1 cellular context compared by ENCODE assay signal in the genomic region with DNA sequence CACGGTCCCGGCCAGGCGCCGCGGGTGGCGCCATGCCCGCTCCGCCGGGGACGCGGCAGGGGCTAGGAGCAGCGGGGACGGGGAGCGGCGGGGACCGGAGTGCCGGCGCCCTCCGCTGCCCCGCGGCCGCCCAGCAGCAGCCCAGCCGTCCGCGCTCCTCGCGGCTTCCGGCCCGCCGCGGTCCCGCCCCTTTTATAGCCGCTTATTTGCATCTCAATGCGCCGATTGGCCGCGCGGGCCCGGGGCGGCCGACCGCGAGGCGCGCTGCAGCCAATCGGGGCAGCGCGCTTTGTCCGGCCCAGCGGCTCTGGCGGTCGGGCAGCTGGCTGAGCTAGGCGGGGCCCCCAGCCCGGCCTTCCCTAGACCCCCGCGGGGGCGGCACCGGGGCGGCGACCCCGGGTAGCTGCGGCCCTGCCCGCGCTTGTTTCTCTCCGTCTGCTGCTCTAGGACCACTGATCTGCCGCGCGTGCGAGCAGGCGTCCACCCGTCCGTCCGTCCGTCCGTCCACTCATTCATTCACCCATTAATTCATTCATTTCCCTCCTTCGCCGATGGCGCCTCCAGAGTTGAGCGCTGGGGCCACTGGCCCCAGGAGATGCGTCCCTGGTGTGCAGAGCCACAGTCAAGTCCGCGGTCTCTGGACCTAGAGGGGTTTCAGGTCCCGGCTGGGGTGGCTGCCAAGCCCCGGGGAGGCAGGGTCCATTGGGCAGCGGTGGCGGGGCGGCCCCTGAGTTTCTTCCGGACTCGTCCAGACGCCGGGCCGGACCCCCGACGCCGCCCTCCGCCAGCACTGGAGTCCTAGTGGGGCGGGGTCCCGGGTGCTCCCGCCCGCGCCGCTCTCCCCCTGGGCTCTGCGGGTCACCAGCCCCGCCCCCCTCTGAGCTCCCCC.
TF ChIP-seq lines count a peak whose summit lies in the region.

Gene HES6 (minus strand): TSS at position 167 of the 889 bp plus-strand sequence. CDS start 133 bp downstream, at position 34.

TF ChIP-seq in HepG2, 621 proteins besides CTCF, POLR2A, EP300 and RAD21 (continued from another document and continues in another):
- no peak; the same call in 1 of the 2 replicates for TF ChIP-seq ZNF143 (CRISPR knock-in tag; IDR thresholded peaks at IDR 0.05)
- TF ChIP-seq HINFP (CRISPR knock-in tag; IDR thresholded peaks at IDR 0.05; ENCODE audit: low read depth), result peak; percentile 41
- no peak for TF ChIP-seq CBX5 (CRISPR knock-in tag; IDR thresholded peaks at IDR 0.05; ENCODE audit: borderline replicate concordance)
- no peak for TF ChIP-seq DNMT3B (CRISPR knock-in tag; conservative IDR thresholded peaks at IDR 0.05)
- no peak for TF ChIP-seq EED (CRISPR knock-in tag; IDR thresholded peaks at IDR 0.05)
- no peak for TF ChIP-seq TRIM24 (CRISPR knock-in tag; IDR thresholded peaks at IDR 0.05)
- no peak; the same call in 1 of the 2 replicates for TF ChIP-seq SIX4 (CRISPR knock-in tag; IDR thresholded peaks at IDR 0.05)
- TF ChIP-seq LBX2 (CRISPR knock-in tag; IDR thresholded peaks at IDR 0.05; ENCODE audit: borderline replicate concordance), result no peak
- no peak for TF ChIP-seq KDM5A (IDR thresholded peaks at IDR 0.05; ENCODE audit: borderline replicate concordance, low read length)
- TF ChIP-seq ZEB1 (IDR thresholded peaks at IDR 0.05; ENCODE audit: insufficient replicate concordance, low read depth), result no peak
- TF ChIP-seq, protein P1, sequence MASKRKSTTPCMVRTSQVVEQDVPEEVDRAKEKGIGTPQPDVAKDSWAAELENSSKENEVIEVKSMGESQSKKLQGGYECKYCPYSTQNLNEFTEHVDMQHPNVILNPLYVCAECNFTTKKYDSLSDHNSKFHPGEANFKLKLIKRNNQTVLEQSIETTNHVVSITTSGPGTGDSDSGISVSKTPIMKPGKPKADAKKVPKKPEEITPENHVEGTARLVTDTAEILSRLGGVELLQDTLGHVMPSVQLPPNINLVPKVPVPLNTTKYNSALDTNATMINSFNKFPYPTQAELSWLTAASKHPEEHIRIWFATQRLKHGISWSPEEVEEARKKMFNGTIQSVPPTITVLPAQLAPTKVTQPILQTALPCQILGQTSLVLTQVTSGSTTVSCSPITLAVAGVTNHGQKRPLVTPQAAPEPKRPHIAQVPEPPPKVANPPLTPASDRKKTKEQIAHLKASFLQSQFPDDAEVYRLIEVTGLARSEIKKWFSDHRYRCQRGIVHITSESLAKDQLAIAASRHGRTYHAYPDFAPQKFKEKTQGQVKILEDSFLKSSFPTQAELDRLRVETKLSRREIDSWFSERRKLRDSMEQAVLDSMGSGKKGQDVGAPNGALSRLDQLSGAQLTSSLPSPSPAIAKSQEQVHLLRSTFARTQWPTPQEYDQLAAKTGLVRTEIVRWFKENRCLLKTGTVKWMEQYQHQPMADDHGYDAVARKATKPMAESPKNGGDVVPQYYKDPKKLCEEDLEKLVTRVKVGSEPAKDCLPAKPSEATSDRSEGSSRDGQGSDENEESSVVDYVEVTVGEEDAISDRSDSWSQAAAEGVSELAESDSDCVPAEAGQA (IDR thresholded peaks at IDR 0.05; ENCODE audit: low read depth), result no peak
- TF ChIP-seq, protein P1 (CRISPR knock-in tag; IDR thresholded peaks at IDR 0.05; ENCODE audit: borderline replicate concordance), result peak; percentile 70; the same call in 1 of the 2 replicates
- no peak; the same call in 1 of the 2 replicates for TF ChIP-seq ZBTB20 (CRISPR knock-in tag; IDR thresholded peaks at IDR 0.05; ENCODE audit: borderline replicate concordance, low read depth)
- no peak for TF ChIP-seq GTF3A (CRISPR knock-in tag; conservative IDR thresholded peaks at IDR 0.05)
- TF ChIP-seq ESRRA (CRISPR knock-in tag; IDR thresholded peaks at IDR 0.05; ENCODE audit: low read depth), result 0 out of 2 replicates have a peak, but pooled peaks have one; percentile 8
- no peak for TF ChIP-seq TCF7 (IDR thresholded peaks at IDR 0.05; ENCODE audit: low read depth)
- TF ChIP-seq CBX2 (IDR thresholded peaks at IDR 0.05; ENCODE audit: low read depth, low read length), result no peak
- TF ChIP-seq CBX2 (CRISPR knock-in tag; IDR thresholded peaks at IDR 0.05; ENCODE audit: low read depth), result no peak
- no peak for TF ChIP-seq ATM (IDR thresholded peaks at IDR 0.05; ENCODE audit: borderline replicate concordance)
- TF ChIP-seq ZNF12 (CRISPR knock-in tag; IDR thresholded peaks at IDR 0.05), result 0 out of 2 replicates have a peak, but pooled peaks have one; percentile 34
- no peak for TF ChIP-seq AKAP8 (CRISPR knock-in tag; IDR thresholded peaks at IDR 0.05)
- TF ChIP-seq, protein P2, sequence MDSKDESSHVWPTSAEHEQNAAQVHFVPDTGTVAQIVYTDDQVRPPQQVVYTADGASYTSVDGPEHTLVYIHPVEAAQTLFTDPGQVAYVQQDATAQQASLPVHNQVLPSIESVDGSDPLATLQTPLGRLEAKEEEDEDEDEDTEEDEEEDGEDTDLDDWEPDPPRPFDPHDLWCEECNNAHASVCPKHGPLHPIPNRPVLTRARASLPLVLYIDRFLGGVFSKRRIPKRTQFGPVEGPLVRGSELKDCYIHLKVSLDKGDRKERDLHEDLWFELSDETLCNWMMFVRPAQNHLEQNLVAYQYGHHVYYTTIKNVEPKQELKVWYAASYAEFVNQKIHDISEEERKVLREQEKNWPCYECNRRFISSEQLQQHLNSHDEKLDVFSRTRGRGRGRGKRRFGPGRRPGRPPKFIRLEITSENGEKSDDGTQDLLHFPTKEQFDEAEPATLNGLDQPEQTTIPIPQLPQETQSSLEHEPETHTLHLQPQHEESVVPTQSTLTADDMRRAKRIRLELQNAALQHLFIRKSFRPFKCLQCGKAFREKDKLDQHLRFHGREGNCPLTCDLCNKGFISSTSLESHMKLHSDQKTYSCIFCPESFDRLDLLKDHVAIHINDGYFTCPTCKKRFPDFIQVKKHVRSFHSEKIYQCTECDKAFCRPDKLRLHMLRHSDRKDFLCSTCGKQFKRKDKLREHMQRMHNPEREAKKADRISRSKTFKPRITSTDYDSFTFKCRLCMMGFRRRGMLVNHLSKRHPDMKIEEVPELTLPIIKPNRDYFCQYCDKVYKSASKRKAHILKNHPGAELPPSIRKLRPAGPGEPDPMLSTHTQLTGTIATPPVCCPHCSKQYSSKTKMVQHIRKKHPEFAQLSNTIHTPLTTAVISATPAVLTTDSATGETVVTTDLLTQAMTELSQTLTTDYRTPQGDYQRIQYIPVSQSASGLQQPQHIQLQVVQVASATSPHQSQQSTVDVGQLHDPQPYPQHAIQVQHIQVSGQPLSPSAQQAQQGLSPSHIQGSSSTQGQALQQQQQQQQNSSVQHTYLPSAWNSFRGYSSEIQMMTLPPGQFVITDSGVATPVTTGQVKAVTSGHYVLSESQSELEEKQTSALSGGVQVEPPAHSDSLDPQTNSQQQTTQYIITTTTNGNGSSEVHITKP (CRISPR knock-in tag; IDR thresholded peaks at IDR 0.05; ENCODE audit: low read depth), result no peak
- no peak for TF ChIP-seq TOE1 (CRISPR knock-in tag; IDR thresholded peaks at IDR 0.05)
- TF ChIP-seq, protein P3, sequence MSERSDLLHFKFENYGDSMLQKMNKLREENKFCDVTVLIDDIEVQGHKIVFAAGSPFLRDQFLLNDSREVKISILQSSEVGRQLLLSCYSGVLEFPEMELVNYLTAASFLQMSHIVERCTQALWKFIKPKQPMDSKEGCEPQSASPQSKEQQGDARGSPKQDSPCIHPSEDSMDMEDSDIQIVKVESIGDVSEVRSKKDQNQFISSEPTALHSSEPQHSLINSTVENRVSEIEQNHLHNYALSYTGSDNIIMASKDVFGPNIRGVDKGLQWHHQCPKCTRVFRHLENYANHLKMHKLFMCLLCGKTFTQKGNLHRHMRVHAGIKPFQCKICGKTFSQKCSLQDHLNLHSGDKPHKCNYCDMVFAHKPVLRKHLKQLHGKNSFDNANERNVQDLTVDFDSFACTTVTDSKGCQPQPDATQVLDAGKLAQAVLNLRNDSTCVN (CRISPR knock-in tag; IDR thresholded peaks at IDR 0.05; ENCODE audit: borderline replicate concordance), result no peak
- TF ChIP-seq, protein P4, sequence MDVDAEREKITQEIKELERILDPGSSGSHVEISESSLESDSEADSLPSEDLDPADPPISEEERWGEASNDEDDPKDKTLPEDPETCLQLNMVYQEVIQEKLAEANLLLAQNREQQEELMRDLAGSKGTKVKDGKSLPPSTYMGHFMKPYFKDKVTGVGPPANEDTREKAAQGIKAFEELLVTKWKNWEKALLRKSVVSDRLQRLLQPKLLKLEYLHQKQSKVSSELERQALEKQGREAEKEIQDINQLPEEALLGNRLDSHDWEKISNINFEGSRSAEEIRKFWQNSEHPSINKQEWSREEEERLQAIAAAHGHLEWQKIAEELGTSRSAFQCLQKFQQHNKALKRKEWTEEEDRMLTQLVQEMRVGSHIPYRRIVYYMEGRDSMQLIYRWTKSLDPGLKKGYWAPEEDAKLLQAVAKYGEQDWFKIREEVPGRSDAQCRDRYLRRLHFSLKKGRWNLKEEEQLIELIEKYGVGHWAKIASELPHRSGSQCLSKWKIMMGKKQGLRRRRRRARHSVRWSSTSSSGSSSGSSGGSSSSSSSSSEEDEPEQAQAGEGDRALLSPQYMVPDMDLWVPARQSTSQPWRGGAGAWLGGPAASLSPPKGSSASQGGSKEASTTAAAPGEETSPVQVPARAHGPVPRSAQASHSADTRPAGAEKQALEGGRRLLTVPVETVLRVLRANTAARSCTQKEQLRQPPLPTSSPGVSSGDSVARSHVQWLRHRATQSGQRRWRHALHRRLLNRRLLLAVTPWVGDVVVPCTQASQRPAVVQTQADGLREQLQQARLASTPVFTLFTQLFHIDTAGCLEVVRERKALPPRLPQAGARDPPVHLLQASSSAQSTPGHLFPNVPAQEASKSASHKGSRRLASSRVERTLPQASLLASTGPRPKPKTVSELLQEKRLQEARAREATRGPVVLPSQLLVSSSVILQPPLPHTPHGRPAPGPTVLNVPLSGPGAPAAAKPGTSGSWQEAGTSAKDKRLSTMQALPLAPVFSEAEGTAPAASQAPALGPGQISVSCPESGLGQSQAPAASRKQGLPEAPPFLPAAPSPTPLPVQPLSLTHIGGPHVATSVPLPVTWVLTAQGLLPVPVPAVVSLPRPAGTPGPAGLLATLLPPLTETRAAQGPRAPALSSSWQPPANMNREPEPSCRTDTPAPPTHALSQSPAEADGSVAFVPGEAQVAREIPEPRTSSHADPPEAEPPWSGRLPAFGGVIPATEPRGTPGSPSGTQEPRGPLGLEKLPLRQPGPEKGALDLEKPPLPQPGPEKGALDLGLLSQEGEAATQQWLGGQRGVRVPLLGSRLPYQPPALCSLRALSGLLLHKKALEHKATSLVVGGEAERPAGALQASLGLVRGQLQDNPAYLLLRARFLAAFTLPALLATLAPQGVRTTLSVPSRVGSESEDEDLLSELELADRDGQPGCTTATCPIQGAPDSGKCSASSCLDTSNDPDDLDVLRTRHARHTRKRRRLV (CRISPR knock-in tag; IDR thresholded peaks at IDR 0.05), result 0 out of 2 replicates have a peak, but pooled peaks have one; percentile 38
- TF ChIP-seq MAFK (conservative IDR thresholded peaks at IDR 0.05 in 1 of 2, IDR thresholded peaks at IDR 0.05 in 1 of 2; ENCODE audit: low read length in 2 of 2), result no peak
- TF ChIP-seq, protein P5, sequence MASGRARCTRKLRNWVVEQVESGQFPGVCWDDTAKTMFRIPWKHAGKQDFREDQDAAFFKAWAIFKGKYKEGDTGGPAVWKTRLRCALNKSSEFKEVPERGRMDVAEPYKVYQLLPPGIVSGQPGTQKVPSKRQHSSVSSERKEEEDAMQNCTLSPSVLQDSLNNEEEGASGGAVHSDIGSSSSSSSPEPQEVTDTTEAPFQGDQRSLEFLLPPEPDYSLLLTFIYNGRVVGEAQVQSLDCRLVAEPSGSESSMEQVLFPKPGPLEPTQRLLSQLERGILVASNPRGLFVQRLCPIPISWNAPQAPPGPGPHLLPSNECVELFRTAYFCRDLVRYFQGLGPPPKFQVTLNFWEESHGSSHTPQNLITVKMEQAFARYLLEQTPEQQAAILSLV (CRISPR knock-in tag; IDR thresholded peaks at IDR 0.05; ENCODE audit: borderline replicate concordance), result no peak
- TF ChIP-seq STAT6 (CRISPR knock-in tag; IDR thresholded peaks at IDR 0.05; ENCODE audit: borderline replicate concordance), result no peak
